1 cellular context compared by ENCODE assay signal in genomic region chr18:2655954-2656236, GRCh38.
TF ChIP-seq lines count a peak whose summit lies in the region.

No MANE protein-coding gene starts in this region.

TF ChIP-seq in GM23338, 12 proteins besides CTCF, POLR2A, EP300 and RAD21 (continued from another document):
- TF ChIP-seq ETS1 (IDR thresholded peaks at IDR 0.05) (no peak), NANOG (IDR thresholded peaks at IDR 0.05; ENCODE audit: borderline replicate concordance) (no peak), REST (IDR thresholded peaks at IDR 0.05; ENCODE audit: unreplicated experiment) (no peak), ZNF114 (CRISPR knock-in tag; IDR thresholded peaks at IDR 0.05) (no peak), STAT1 (IDR thresholded peaks at IDR 0.05; ENCODE audit: unreplicated experiment) (no peak), POLR2AphosphoS5 (IDR thresholded peaks at IDR 0.05; ENCODE audit: low read depth) (no peak), JUNB (IDR thresholded peaks at IDR 0.05; ENCODE audit: unreplicated experiment) (no peak), CREB1 (CRISPR knock-in tag; IDR thresholded peaks at IDR 0.05; ENCODE audit: low read depth) (no peak), ZNF331 (CRISPR knock-in tag; IDR thresholded peaks at IDR 0.05; ENCODE audit: low read depth) (no peak)
